Comparison of ENCODE assay signal across 13 cellular contexts in the genomic region with DNA sequence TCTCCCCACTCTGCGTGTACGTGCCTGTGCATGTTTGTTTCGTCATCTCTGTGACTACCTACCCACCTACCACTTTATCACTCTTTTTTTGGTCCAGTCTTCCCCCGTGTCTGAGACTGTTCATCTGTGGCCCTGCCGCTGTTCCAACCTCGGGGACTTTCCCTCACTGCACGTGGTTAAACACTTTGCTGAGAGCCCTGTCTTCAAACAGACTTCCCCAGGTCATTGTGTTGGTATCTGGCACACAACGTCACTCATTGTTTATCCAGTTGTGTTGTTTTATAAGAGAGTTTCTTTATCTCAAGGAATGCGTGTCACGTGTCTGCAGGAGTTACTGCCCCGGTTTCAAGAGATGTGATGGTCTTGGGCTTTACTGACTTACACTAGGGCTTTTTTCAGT.
DNase-seq lines count a peak whose midpoint lies in the region; ATAC-seq, FAIRE-seq and TF ChIP-seq lines count a peak whose summit lies in the region.
"Had no signal": no experiment of that assay in that cellular context is flagged by ENCODE, and none has a peak within 500 bp of the region (broad histone marks: within the 10 kb centered on the region; RNA-seq: fewer than 3 reads in every experiment).

No MANE protein-coding gene starts in this region.

- WGBS in small intestine, 3 donors, result 60 to 72% (median 64%) methylated on average over 11 of the region's 11 CpGs

- FAIRE-seq in small intestine (lab: Jason Lieb, UNC), result no peak
- FAIRE-seq: H54, TTC549 had no signal

- no peak overlapping the region for H3K4me3 Mint-ChIP-seq in effector memory CD8-positive, alpha-beta T cell
- H3K4me3 Mint-ChIP-seq: activated T-helper 1 cell treated with anti-CD3 and anti-CD28 coated beads, Interleukin-12 subunit alpha, Interleukin-12 subunit beta, Interleukin-2, Interleukin-4 antibody, amounts not matched to agents 30 ng/mL and 10 ng/mL and 1 ng/mL, durations not matched to agents 14 hours and 24 hours and 36 hours; CD4-positive, CD25-positive, alpha-beta regulatory T cell had no signal

- TF ChIP-seq CTCF in foreskin keratinocyte (conservative IDR thresholded peaks at IDR 0.05), result no peak

- peaks cover 21% of the 10 kb centered on the region for H3K4me1 ChIP-seq in foreskin keratinocyte
- H3K4me1 ChIP-seq in small intestine (ENCODE audit: control insufficient read depth in 2 of 2, insufficient read depth in 1 of 2, low read depth in 1 of 2, low read length in 1 of 2), result no peaks in the 10 kb centered on the region

- no peaks in the 10 kb centered on the region for H3K9me3 ChIP-seq in small intestine (ENCODE audit: control insufficient read depth, low read depth)

- H3K27ac Mint-ChIP-seq in effector memory CD8-positive, alpha-beta T cell, result no peak overlapping the region
- H3K27ac Mint-ChIP-seq: activated T-helper 1 cell treated with anti-CD3 and anti-CD28 coated beads, Interleukin-12 subunit alpha, Interleukin-12 subunit beta, Interleukin-2, Interleukin-4 antibody, amounts not matched to agents 30 ng/mL and 10 ng/mL and 1 ng/mL, durations not matched to agents 14 hours and 24 hours and 36 hours; CD4-positive, CD25-positive, alpha-beta regulatory T cell; IgD-negative memory B cell had no signal

- H3K9me3 Mint-ChIP-seq in effector memory CD8-positive, alpha-beta T cell, result no peaks in the 10 kb centered on the region
- H3K9me3 Mint-ChIP-seq: activated T-helper 1 cell treated with anti-CD3 and anti-CD28 coated beads, Interleukin-12 subunit alpha, Interleukin-12 subunit beta, Interleukin-2, Interleukin-4 antibody, amounts not matched to agents 30 ng/mL and 10 ng/mL and 1 ng/mL, durations not matched to agents 14 hours and 24 hours and 36 hours; CD4-positive, CD25-positive, alpha-beta regulatory T cell had no signal

- H3K4me1 Mint-ChIP-seq in effector memory CD8-positive, alpha-beta T cell (ENCODE audit: low read depth in 2 of 2), result no peaks in the 10 kb centered on the region

- H3K27me3 ChIP-seq in foreskin keratinocyte, result no peaks in the 10 kb centered on the region
- no peaks in the 10 kb centered on the region for H3K27me3 ChIP-seq in small intestine (ENCODE audit: control insufficient read depth in 2 of 2, insufficient read depth in 2 of 2, low read length in 2 of 2)

- H3K27ac ChIP-seq in foreskin keratinocyte, result no peak overlapping the region
- no peak overlapping the region for H3K27ac ChIP-seq in small intestine (ENCODE audit: low read depth in 1 of 2, low read length in 1 of 2)

- no peaks in the 10 kb centered on the region for H3K36me3 Mint-ChIP-seq in effector memory CD8-positive, alpha-beta T cell (ENCODE audit: insufficient read depth)
- H3K36me3 Mint-ChIP-seq: CD4-positive, CD25-positive, alpha-beta regulatory T cell; IgD-negative memory B cell had no signal

- no peaks in the 10 kb centered on the region for H3K27me3 Mint-ChIP-seq in effector memory CD8-positive, alpha-beta T cell

- no peak for DNase-seq in effector memory CD8-positive, alpha-beta T cell
- DNase-seq in non-pigmented ciliary epithelial cell (ENCODE audit: low read depth), result peak; percentile 78
- no peak for DNase-seq in foreskin keratinocyte
- no peak for DNase-seq in small intestine
- DNase-seq: CD4-positive, CD25-positive, alpha-beta regulatory T cell had no signal

- H3K36me3 ChIP-seq in small intestine (ENCODE audit: control insufficient read depth in 2 of 2, insufficient read depth in 2 of 2, low read length in 2 of 2), result no peaks in the 10 kb centered on the region

- H3K4me3 ChIP-seq in small intestine (ENCODE audit: low read depth in 1 of 2, low read length in 2 of 2), result no peak overlapping the region

- ATAC-seq in GM18511 (IDR thresholded peaks at IDR 0.05; ENCODE audit: unreplicated experiment) (peak; percentile 76), HG03108 (IDR thresholded peaks at IDR 0.05; ENCODE audit: unreplicated experiment) (peak; percentile 53), foreskin keratinocyte (no peak), HG02852 (IDR thresholded peaks at IDR 0.05; ENCODE audit: unreplicated experiment) (no peak), HG03520 (IDR thresholded peaks at IDR 0.05; ENCODE audit: unreplicated experiment) (no peak)
- ATAC-seq in effector memory CD8-positive, alpha-beta T cell (replicated peaks), result peak; percentile 27

Comparison
In these comparisons a context has a peak if more than half of its experiments do, and no peak if none do; other contexts are left out.
1. ATAC-seq: peak in GM18511 (single experiment), HG03108 (single experiment) and effector memory CD8-positive, alpha-beta T cell (single experiment); none in foreskin keratinocyte (single experiment), HG02852 (single experiment) and HG03520 (single experiment).